In genomic region chr2:18476484-18476883, GRCh38 we compare ENCODE assay signal across 7 cellular contexts.
"Had no signal": no experiment of that assay in that cellular context is flagged by ENCODE, and none has a peak within 500 bp of the region (broad histone marks: within the 10 kb centered on the region; RNA-seq: fewer than 3 reads in every experiment).

No MANE protein-coding gene starts in this region.

- H2AFZ ChIP-seq: GM23248 had no signal

- ATAC-seq: K562 had no signal

- H3K27ac ChIP-seq: GM23248, HL-60 had no signal

- H3K4me3 ChIP-seq: GM23248, K562 had no signal

- H3K9ac ChIP-seq: GM23248 had no signal

- DNase-seq: GOT3, H7, HFFc6, KG1 had no signal

- FAIRE-seq: K562 had no signal
